ENCODE assay signal across 11 cellular contexts in genomic region chr6:100465701-100466409, GRCh38. TPM values are rescaled to one million over a fixed set of nuclear protein-coding genes. Genes with fewer than 3 reads are reported as not detected.
DNase-seq lines count a peak whose midpoint lies in the region; ATAC-seq, FAIRE-seq and TF ChIP-seq lines count a peak whose summit lies in the region.
"Had no signal": no experiment of that assay in that cellular context is flagged by ENCODE, and none has a peak within 500 bp of the region (broad histone marks: within the 10 kb centered on the region; RNA-seq: fewer than 3 reads in every experiment).

No MANE protein-coding gene starts in this region.

- no peak for FAIRE-seq in GM12878 (lab: Jason Lieb, UNC)
- no peak for FAIRE-seq in GM19239 (lab: Jason Lieb, UNC)

- peaks cover 4% of the 10 kb centered on the region for H3K36me3 Mint-ChIP-seq in IgD-negative memory B cell
- H3K36me3 Mint-ChIP-seq in naive thymus-derived CD8-positive, alpha-beta T cell = peaks cover 8 to 32% (median 10%) of the 10 kb centered on the region in 3 donors

- SMC1A ChIA-PET in GM12878 (lab: Charles Lee; ENCODE audit: uncharacterized antibody, unreplicated experiment) = interaction anchor here (1.1 kb wide), 1 partner anchor 367 kb away, joined by 3 read pairs; no protein-coding TSS in a partner anchor

- WGBS in GM12878 (ENCODE audit: insufficient coverage, insufficient replicate concordance, low lambda C conversion rate, missing lambda C conversion rate) = 29% methylated on average over 20 of the region's 20 CpGs

- H3K27ac Mint-ChIP-seq in IgD-negative memory B cell = peak overlapping the region; percentile 62 to 92 (median 91)
- peak overlapping the region in 2 of 10 donors; percentile 71 to 81 for H3K27ac Mint-ChIP-seq in naive thymus-derived CD8-positive, alpha-beta T cell
- H3K27ac Mint-ChIP-seq: H9 had no signal

- no peaks in the 10 kb centered on the region for H3K4me1 ChIP-seq in GM12878 (ENCODE audit: control insufficient read depth, insufficient read depth, low read length)

- H3K4me3 Mint-ChIP-seq in IgD-negative memory B cell = peak overlapping the region; percentile 64 to 76 (median 74)
- H3K4me3 Mint-ChIP-seq in naive thymus-derived CD8-positive, alpha-beta T cell = peak overlapping the region in 8 of 10 donors; percentile 16 to 78 (median 56)

- in situ Hi-C loops in GM12878 (cut with MboI) = no loop called here

- no TSS peak for BruUV-seq in GM12878 (replicated peaks; lab: Mats Ljungman, UMichigan)

- RAD21 ChIA-PET in GM12878 (lab: Charles Lee; ENCODE audit: unreplicated experiment) = no interaction called here

- TF ChIP-seq POLR2A in GM12878 (IDR thresholded peaks at IDR 0.05; ENCODE audit: low read depth, low read length) = no peak

- no peak overlapping the region for H3K9ac ChIP-seq in GM12878 (ENCODE audit: control insufficient read depth, insufficient read depth, low read length)

- H3K9me3 ChIP-seq in GM12878 (replicated peaks; ENCODE audit: control insufficient read depth, insufficient read depth, low read length) = peaks cover 4% of the 10 kb centered on the region; the same call in 1 of the 3 replicates

- no peak overlapping the region for H3K27ac ChIP-seq in GM12878 (ENCODE audit: control insufficient read depth, insufficient read depth)

- H3K4me2 ChIP-seq in GM12878 (ENCODE audit: control insufficient read depth, insufficient read depth) = no peak overlapping the region

- TF ChIP-seq CTCF in GM12878 (IDR thresholded peaks at IDR 0.05 in 2 of 3, conservative IDR thresholded peaks at IDR 0.05 in 1 of 3; ENCODE audit: control insufficient read depth in 2 of 3, extremely low read depth in 1 of 3, insufficient read depth in 1 of 3, low read depth in 3 of 3, low read length in 3 of 3) = no peak

- H3K79me2 ChIP-seq in GM12878 (ENCODE audit: control insufficient read depth, insufficient read depth, low read length) = no peaks in the 10 kb centered on the region

- H2AFZ ChIP-seq in GM12878 (ENCODE audit: control insufficient read depth, low read depth, low read length) = no peak overlapping the region

- H3K4me3 ChIP-seq in GM12878 = no peak overlapping the region

- POLR2A ChIA-PET in GM12878 (lab: Charles Lee) = no interaction called here
- POLR2A ChIA-PET in naive thymus-derived CD8-positive, alpha-beta T cell (lab: Charles Lee) = no interaction called here

- peaks cover 13 to 29% (median 13%) of the 10 kb centered on the region in 3 donors for H3K4me1 Mint-ChIP-seq in IgD-negative memory B cell
- peaks cover 10 to 29% (median 23%) of the 10 kb centered on the region in 4 donors for H3K4me1 Mint-ChIP-seq in naive thymus-derived CD8-positive, alpha-beta T cell

- peaks cover 66% of the 10 kb centered on the region for H3K27me3 Mint-ChIP-seq in IgD-negative memory B cell
- H3K27me3 Mint-ChIP-seq in naive thymus-derived CD8-positive, alpha-beta T cell = peaks cover 18 to 80% (median 56%) of the 10 kb centered on the region in 5 donors

- DNase-seq in COR-L47 (lab: John Stamatoyannopoulos, UW) (peak; percentile 19), GM12878 (ENCODE audit: low read depth, low spot score) (no peak), NCI-H187 treated with DMSO at 0.1 percent for 48 hours (lab: John Stamatoyannopoulos, UW) (no peak), GM19239 (ENCODE audit: insufficient read length, low spot score) (no peak)
- DNase-seq in naive thymus-derived CD8-positive, alpha-beta T cell = no peak
- DNase-seq in central memory CD4-positive, alpha-beta T cell = no peak
- DNase-seq: activated naive CD4-positive, alpha-beta T cell treated with Interleukin-2 at 50 U/mL for 16 hours; stimulated activated naive CD4-positive, alpha-beta T cell had no signal

- H3K36me3 ChIP-seq in GM12878 (ENCODE audit: control insufficient read depth in 2 of 2, insufficient read depth in 2 of 2, low read length in 1 of 2) = no peaks in the 10 kb centered on the region

- no peaks in the 10 kb centered on the region for H4K20me1 ChIP-seq in GM12878 (ENCODE audit: control insufficient read depth, insufficient read depth)

- no peak for TF ChIP-seq RAD21 in GM12878 (IDR thresholded peaks at IDR 0.05; ENCODE audit: insufficient read depth, low read depth, low read length)

- TF ChIP-seq EP300 in GM12878 (IDR thresholded peaks at IDR 0.05; ENCODE audit: borderline replicate concordance in 1 of 2, control insufficient read depth in 1 of 2, low read depth in 2 of 2, low read length in 2 of 2) = no peak

- peaks cover 7 to 18% (median 17%) of the 10 kb centered on the region in 3 donors for H3K9me3 Mint-ChIP-seq in IgD-negative memory B cell
- peaks cover 4 to 69% (median 26%) of the 10 kb centered on the region in 9 donors for H3K9me3 Mint-ChIP-seq in naive thymus-derived CD8-positive, alpha-beta T cell

- ATAC-seq in GM12878 = no peak
- ATAC-seq in naive thymus-derived CD8-positive, alpha-beta T cell = no peak
- ATAC-seq: Panc1 had no signal

- peaks cover 30 to 49% of the 10 kb centered on the region in 2 experiments for H3K27me3 ChIP-seq in GM12878 (replicated peaks in 1 of 2; ENCODE audit: control insufficient read depth in 2 of 2, insufficient read depth in 2 of 2, low read length in 1 of 2)

- intact Hi-C loops in GM12878 (cut with micrococcal nuclease; ENCODE audit: unreplicated experiment) = no loop called here

- CTCF ChIA-PET in GM12878 (lab: Yijun Ruan, JAX) = no interaction called here

TF ChIP-seq in GM12878, 131 proteins besides CTCF, POLR2A, EP300 and RAD21:
- TF ChIP-seq EZH2 (IDR thresholded peaks at IDR 0.05; ENCODE audit: borderline replicate concordance, control insufficient read depth, low read depth, low read length) (peak; percentile 76; the same call in 1 of the 2 replicates), ZNF622 (IDR thresholded peaks at IDR 0.05) (no peak)

RNA-seq across cellular contexts. Expression of gene SIM1, which starts 1.1 kb away (rescaled TPM):
- polyA plus RNA-seq in IgD-negative memory B cell = not detected
- not detected in 2 replicates for total RNA-seq in GM12878 (2013; cell fraction: nucleolus; rRNA removed)
- not detected in 2 replicates for total RNA-seq in GM12878 (2014; rRNA removed)
- not detected in 2 replicates for total RNA-seq in GM12878 (2014; rRNA removed; fragmentation: Illumina TruSeq; extraction: Trizol)
- not detected in 2 replicates for total RNA-seq in GM12878 (2021)
- not detected for polyA plus RNA-seq in GM12878 (2011; ENCODE audit: low read depth)
- 0.01 TPM in 1 of 2 replicates, not detected in the other for polyA plus RNA-seq in GM12878 (2011; rRNA removed)
- polyA plus RNA-seq in GM12878 (2011; cell fraction: cytosol; rRNA removed) = not detected in 2 replicates
- polyA plus RNA-seq in GM12878 (2011; cell fraction: nucleus; rRNA removed) = not detected in 2 replicates
- not detected in 2 replicates for polyA plus RNA-seq in GM12878 (2012)
- polyA plus RNA-seq in GM12878 (2014; fragmentation: Illumina TruSeq; extraction: Trizol) = not detected in 2 replicates
- not detected for polyA plus RNA-seq in GM12878 (2014; fragmentation: Nextera tagmentation; extraction: Ambion mirVana)
- not detected in 2 replicates for polyA plus RNA-seq in GM12878 (2014; rRNA removed)
- polyA plus RNA-seq in GM12878 (2016; fragmentation: Nextera tagmentation; extraction: Ambion mirVana) = not detected
- polyA minus RNA-seq in GM12878 (2011; rRNA and poly(A)+ RNA removed) = not detected in 2 replicates
- not detected in 2 replicates for polyA minus RNA-seq in GM12878 (2011; cell fraction: cytosol; rRNA and poly(A)+ RNA removed)
- polyA minus RNA-seq in GM12878 (2011; cell fraction: nucleus; rRNA and poly(A)+ RNA removed) = not detected in 2 replicates
- total RNA-seq in naive thymus-derived CD8-positive, alpha-beta T cell = not detected
- polyA plus RNA-seq in naive thymus-derived CD8-positive, alpha-beta T cell = not detected
- total RNA-seq: H9 had no signal
